ENCODE assay signal across 9 cellular contexts in the genomic region with DNA sequence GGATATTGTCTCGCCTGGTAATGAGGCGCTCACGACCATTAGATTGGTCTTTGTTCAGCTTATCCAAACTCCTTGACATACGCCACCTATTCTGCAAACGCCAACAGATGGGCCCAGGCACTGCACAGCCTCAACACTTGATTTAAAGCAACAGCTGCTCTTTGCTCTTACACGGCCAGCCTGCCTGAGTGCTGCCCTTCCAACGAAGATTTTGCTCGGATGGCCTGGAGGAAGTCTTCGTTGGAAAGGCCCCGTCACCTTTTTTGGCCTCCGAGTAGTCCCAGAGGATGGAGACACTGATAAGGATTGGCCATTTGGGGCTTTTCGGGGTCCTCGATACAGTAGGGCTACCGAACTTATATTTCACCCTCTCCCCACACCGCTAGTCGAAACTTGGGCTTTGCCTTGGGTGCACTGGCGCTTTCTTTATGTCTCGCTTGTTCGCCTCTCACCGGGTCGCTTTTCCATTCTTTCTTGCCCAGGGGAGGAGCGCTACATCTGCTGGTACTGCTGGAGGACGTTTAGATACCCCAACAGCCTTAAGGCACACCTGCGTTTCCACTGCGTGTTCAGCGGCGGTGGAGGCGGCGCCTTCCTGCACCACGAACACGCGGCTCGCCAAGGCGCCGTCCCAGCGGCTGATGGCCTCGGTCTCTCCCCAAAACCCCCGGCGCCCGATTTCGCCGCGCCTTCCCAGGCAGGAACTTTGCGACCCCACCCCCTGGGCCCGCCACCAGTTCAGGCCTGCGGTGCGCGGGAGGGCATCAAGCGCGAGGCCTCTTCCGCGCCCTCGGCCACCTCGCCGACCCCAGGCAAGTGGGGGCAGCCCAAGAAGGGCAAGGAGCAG. TPM values are rescaled to one million over a fixed set of nuclear protein-coding genes. Genes with fewer than 3 reads are reported as not detected.
DNase-seq lines count a peak whose midpoint lies in the region; ATAC-seq and TF ChIP-seq lines count a peak whose summit lies in the region.
"Had no signal": no experiment of that assay in that cellular context is flagged by ENCODE, and none has a peak within 500 bp of the region (broad histone marks: within the 10 kb centered on the region; RNA-seq: fewer than 3 reads in every experiment).

No MANE protein-coding gene starts in this region.

- H3K4me3 ChIP-seq in coronary artery: peak overlapping the region; percentile 74
- peak overlapping the region; percentile 6 for H3K4me3 ChIP-seq in retinal pigment epithelial cell (ENCODE audit: low read length)
- no peak overlapping the region for H3K4me3 ChIP-seq in PC-9

- CTCF ChIA-PET in PC-9 (lab: Charles Lee): no interaction called here

- H3K36me3 ChIP-seq in PC-9 (ENCODE audit: low read depth): no peaks in the 10 kb centered on the region

- H2AFZ ChIP-seq in PC-9: no peak overlapping the region

- BruUV-seq in PC-9 (replicated peaks; lab: Mats Ljungman, UMichigan): no TSS peak

- no peak overlapping the region for H3K4me2 ChIP-seq in PC-9

- no peaks in the 10 kb centered on the region for H3K4me1 ChIP-seq in PC-9 (replicated peaks; ENCODE audit: insufficient read depth)

- no peaks in the 10 kb centered on the region for H3K79me2 ChIP-seq in PC-9 (ENCODE audit: low read depth)

- H3F3A ChIP-seq in PC-9 (ENCODE audit: insufficient read depth, low read depth): no peaks in the 10 kb centered on the region

- DNase-seq in coronary artery (ENCODE audit: low spot score) (no peak), retinal pigment epithelial cell (ENCODE audit: low read depth) (no peak), superior temporal gyrus (ENCODE audit: extremely low spot score) (no peak), SW 1271 (lab: John Stamatoyannopoulos, UW) (no peak), PC-9 (no peak)

- intact Hi-C loops in PC-9 (cut with micrococcal nuclease; ENCODE audit: unreplicated experiment): no loop called here

- no peaks in the 10 kb centered on the region for H3K9me2 ChIP-seq in PC-9 (ENCODE audit: insufficient read depth)

- no peaks in the 10 kb centered on the region for H3K9me3 ChIP-seq in PC-9 (ENCODE audit: insufficient read depth, low read depth)

- POLR2A ChIA-PET in PC-9 (lab: Charles Lee; ENCODE audit: unreplicated experiment): no interaction called here

- no peaks in the 10 kb centered on the region for H4K20me1 ChIP-seq in PC-9 (ENCODE audit: insufficient read depth)

- no peaks in the 10 kb centered on the region for H3K27me3 ChIP-seq in PC-9 (ENCODE audit: insufficient read depth, low read depth)

- ATAC-seq in GM18907 (IDR thresholded peaks at IDR 0.05; ENCODE audit: unreplicated experiment): peak; percentile 10
- ATAC-seq in HG03064 (IDR thresholded peaks at IDR 0.05; ENCODE audit: low read depth, unreplicated experiment): peak; percentile 4
- ATAC-seq in HG03469 (IDR thresholded peaks at IDR 0.05; ENCODE audit: unreplicated experiment): no peak

- no peak for TF ChIP-seq CTCF in coronary artery (IDR thresholded peaks at IDR 0.05)
- no peak for TF ChIP-seq CTCF in retinal pigment epithelial cell (conservative IDR thresholded peaks at IDR 0.05; ENCODE audit: low read depth, low read length)
- TF ChIP-seq CTCF in PC-9 (conservative IDR thresholded peaks at IDR 0.05): no peak

- no peak overlapping the region for H3K27ac ChIP-seq in coronary artery
- H3K27ac ChIP-seq in PC-9: no peak overlapping the region

RNA-seq across cellular contexts. Expression of a gene that starts 6.1 kb away (rescaled TPM):
- total RNA-seq in PC-9 (2021): not detected in 2 replicates
- total RNA-seq: glomerular endothelial cell had no signal

RNA-seq across cellular contexts. Expression of a gene that starts 44.3 kb away (rescaled TPM):
- 62.2 and 83.7 TPM in 2 replicates for total RNA-seq in PC-9 (2021)
